In the genomic region with DNA sequence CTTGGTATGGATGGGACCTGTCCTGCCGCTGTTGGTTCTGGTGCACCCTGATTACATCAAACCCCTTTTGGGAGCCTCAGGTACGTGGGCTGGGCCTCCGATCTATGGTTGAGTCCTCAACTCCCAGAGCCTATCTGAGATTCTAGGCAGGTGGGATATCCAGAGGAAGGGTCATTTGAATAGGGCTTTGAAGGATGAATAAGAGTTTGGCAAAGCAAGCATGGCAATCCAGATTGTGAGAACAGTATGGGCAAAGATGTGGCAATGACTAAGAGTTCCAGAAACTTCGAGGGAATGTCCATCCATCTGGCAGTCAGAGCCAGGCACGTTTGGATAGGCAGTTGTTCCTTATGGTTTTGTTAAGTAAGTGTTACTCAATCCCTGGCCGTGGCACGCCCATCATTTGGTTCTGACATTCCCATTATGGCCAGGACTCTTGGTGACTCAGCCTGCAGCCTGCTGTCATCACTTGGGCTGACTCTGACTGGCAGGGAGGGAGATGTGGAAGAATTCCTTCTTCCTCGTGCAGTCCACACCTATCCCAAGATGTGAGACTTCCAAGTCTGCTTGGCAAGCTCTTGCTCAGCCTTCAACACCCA, we compare ENCODE assay signal across 1 cellular context.
TF ChIP-seq lines count a peak whose summit lies in the region.

No MANE protein-coding gene starts in this region.

TF ChIP-seq in SK-N-SH treated with all-trans-retinoic acid at 6 μM for 48 hours, 23 proteins besides CTCF, POLR2A, EP300 and RAD21 (continued from another document):
- TF ChIP-seq CSRNP3 (CRISPR knock-in tag; IDR thresholded peaks at IDR 0.05) (no peak), CSDC2 (CRISPR knock-in tag; IDR thresholded peaks at IDR 0.05) (no peak), GLIS3 (CRISPR knock-in tag; IDR thresholded peaks at IDR 0.05) (no peak)
